In genomic region chr20:49508435-49509199, GRCh38 we compare ENCODE assay signal across 1 cellular context.
TF ChIP-seq lines count a peak whose summit lies in the region.

No MANE protein-coding gene starts in this region.

TF ChIP-seq in HepG2, 621 proteins besides CTCF, POLR2A, EP300 and RAD21 (continued from another document):
- 0 out of 2 replicates have a peak, but pooled peaks have one; percentile 42 for TF ChIP-seq MIER3 (CRISPR knock-in tag; IDR thresholded peaks at IDR 0.05; ENCODE audit: borderline replicate concordance)
- no peak for TF ChIP-seq SPEN (CRISPR knock-in tag; IDR thresholded peaks at IDR 0.05; ENCODE audit: low read depth)
- TF ChIP-seq KDM6A (CRISPR knock-in tag; IDR thresholded peaks at IDR 0.05; ENCODE audit: low read depth), result no peak
- 0 out of 2 replicates have a peak, but pooled peaks have one; percentile 17 for TF ChIP-seq HDAC2 (CRISPR knock-in tag; IDR thresholded peaks at IDR 0.05)
- TF ChIP-seq HNF4G (IDR thresholded peaks at IDR 0.05; ENCODE audit: borderline replicate concordance, low read depth, low read length), result no peak
- TF ChIP-seq HNF4G (CRISPR knock-in tag; IDR thresholded peaks at IDR 0.05; ENCODE audit: borderline replicate concordance, low read depth), result no peak
- TF ChIP-seq MEF2D (CRISPR knock-in tag; IDR thresholded peaks at IDR 0.05), result no peak
- TF ChIP-seq ZNF749 (CRISPR knock-in tag; IDR thresholded peaks at IDR 0.05; ENCODE audit: borderline replicate concordance), result no peak
- 0 out of 2 replicates have a peak, but pooled peaks have one; percentile 37 for TF ChIP-seq SALL2 (CRISPR knock-in tag; IDR thresholded peaks at IDR 0.05)
- TF ChIP-seq JARID2 (CRISPR knock-in tag; IDR thresholded peaks at IDR 0.05; ENCODE audit: insufficient replicate concordance), result no peak
- no peak for TF ChIP-seq ZNF431 (CRISPR knock-in tag; IDR thresholded peaks at IDR 0.05; ENCODE audit: borderline replicate concordance, low read depth)
